1 cellular context compared by ENCODE assay signal in genomic region chr9:76532877-76533276, GRCh38.
A peak's percentile ranks its signal among the peaks of the same experiment; 100 is the strongest.
TF ChIP-seq lines count a peak whose summit lies in the region.

No MANE protein-coding gene starts in this region.

TF ChIP-seq in H1, 55 proteins besides CTCF, POLR2A, EP300 and RAD21:
- TF ChIP-seq TEAD4 (IDR thresholded peaks at IDR 0.05; ENCODE audit: low read depth, low read length): peak; percentile 58
